In the genomic region with DNA sequence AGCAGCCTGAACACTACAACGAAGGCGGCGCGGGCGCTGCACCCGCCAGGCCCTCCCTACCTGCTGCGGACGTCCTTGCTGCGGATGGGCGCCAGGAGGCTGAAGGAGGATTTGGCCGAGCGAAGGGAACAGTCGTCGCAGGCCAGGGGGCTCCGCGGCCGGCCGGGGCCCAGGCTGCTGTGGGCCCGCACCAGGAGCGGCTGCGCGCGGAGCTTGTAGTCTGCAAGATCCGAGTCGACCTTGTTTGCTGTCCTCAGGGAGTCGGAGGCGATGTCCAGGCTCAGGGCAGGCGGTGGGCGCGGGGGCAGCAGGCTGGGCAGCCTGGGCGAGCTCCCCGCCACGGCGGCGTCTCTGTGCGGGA, we compare ENCODE assay signal across 6 cellular contexts.
A peak's percentile ranks its signal among the peaks of the same experiment; 100 is the strongest.
DNase-seq lines count a peak whose midpoint lies in the region; ATAC-seq and TF ChIP-seq lines count a peak whose summit lies in the region.

No MANE protein-coding gene starts in this region.

- H3K36me3 ChIP-seq in Loucy (ENCODE audit: insufficient read depth, low read length) (peaks cover 27% of the 10 kb centered on the region; the same call in 1 of the 2 replicates), subcutaneous abdominal adipose tissue (ENCODE audit: control insufficient read depth in 5 of 5, insufficient read depth in 5 of 5, low read length in 5 of 5) (peaks cover 0 to 42% (median 34%) of the 10 kb centered on the region in 5 donors)

- peak overlapping the region; percentile 87 for H3K9ac ChIP-seq in Loucy (ENCODE audit: low read depth, low read length, poor library complexity, severe bottlenecking)
- peak overlapping the region in 4 of 5 donors; percentile 73 to 83 (median 80) for H3K9ac ChIP-seq in subcutaneous abdominal adipose tissue (ENCODE audit: low read length in 5 of 5)

- H3K27ac ChIP-seq in subcutaneous abdominal adipose tissue (ENCODE audit: low read depth, low read length): no peak overlapping the region

- H3K4me2 ChIP-seq in Loucy (ENCODE audit: low read depth, low read length, poor library complexity, severe bottlenecking): peak overlapping the region; percentile 98

- peaks cover 42% of the 10 kb centered on the region for H4K20me1 ChIP-seq in Loucy (ENCODE audit: insufficient read depth, low read length, poor library complexity, severe bottlenecking)

- H3K9me3 ChIP-seq in Loucy (ENCODE audit: insufficient read depth, low read depth, low read length) (no peaks in the 10 kb centered on the region), subcutaneous abdominal adipose tissue (ENCODE audit: control insufficient read depth in 5 of 5, low read length in 5 of 5) (no peaks in the 10 kb centered on the region)

- peak overlapping the region; percentile 93 for H3K4me3 ChIP-seq in Loucy (ENCODE audit: low read length, poor library complexity, severe bottlenecking)
- peak overlapping the region; percentile 76 to 78 for H3K4me3 ChIP-seq in foreskin fibroblast (ENCODE audit: low read depth in 1 of 2, low read length in 2 of 2)
- H3K4me3 ChIP-seq in subcutaneous abdominal adipose tissue (ENCODE audit: low read depth in 1 of 5, low read length in 5 of 5): peak overlapping the region in 4 of 5 donors; percentile 66 to 82 (median 76)

- peaks cover 51% of the 10 kb centered on the region for H3K79me2 ChIP-seq in Loucy (ENCODE audit: insufficient read depth, low read length)

- peaks cover 22% of the 10 kb centered on the region for H3K4me1 ChIP-seq in Loucy (ENCODE audit: insufficient read depth, low read length, poor library complexity, severe bottlenecking)
- peaks cover 9 to 66% (median 51%) of the 10 kb centered on the region in 5 donors for H3K4me1 ChIP-seq in subcutaneous abdominal adipose tissue (ENCODE audit: control insufficient read depth in 5 of 5, insufficient read depth in 5 of 5, low read length in 5 of 5)

- H3K9me2 ChIP-seq in Loucy (replicated peaks; ENCODE audit: low read depth, low read length): no peaks in the 10 kb centered on the region

- H3K27me3 ChIP-seq in Loucy (ENCODE audit: insufficient read depth, low read length, poor library complexity, severe bottlenecking): no peaks in the 10 kb centered on the region
- H3K27me3 ChIP-seq in subcutaneous abdominal adipose tissue (ENCODE audit: control insufficient read depth in 5 of 5, insufficient read depth in 4 of 5, low read length in 5 of 5): no peaks in the 10 kb centered on the region

- ATAC-seq in GM18511 (IDR thresholded peaks at IDR 0.05; ENCODE audit: unreplicated experiment) (peak; percentile 18), HG02852 (IDR thresholded peaks at IDR 0.05; ENCODE audit: unreplicated experiment) (no peak)

- DNase-seq in foreskin fibroblast (peak; percentile 6 to 50), NCI-H2196 (lab: John Stamatoyannopoulos, UW; ENCODE audit: unreplicated experiment) (no peak)

- no peak for TF ChIP-seq CTCF in Loucy (conservative IDR thresholded peaks at IDR 0.05; ENCODE audit: low read length)
- no peak for TF ChIP-seq CTCF in foreskin fibroblast (IDR thresholded peaks at IDR 0.05; ENCODE audit: low read depth, low read length)

- no peak overlapping the region for H2AFZ ChIP-seq in Loucy (ENCODE audit: low read length)

- no peaks in the 10 kb centered on the region for H3F3A ChIP-seq in Loucy (ENCODE audit: low read depth)
